In genomic region chr7:122038904-122039303, GRCh38 we compare ENCODE assay signal across 28 cellular contexts.
DNase-seq lines count a peak whose midpoint lies in the region; ATAC-seq and TF ChIP-seq lines count a peak whose summit lies in the region.
"Had no signal": no experiment of that assay in that cellular context is flagged by ENCODE, and none has a peak within 500 bp of the region (broad histone marks: within the 10 kb centered on the region; RNA-seq: fewer than 3 reads in every experiment).

No MANE protein-coding gene starts in this region.

- H3K4me1 Mint-ChIP-seq in Calu3 (ENCODE audit: low read depth, unreplicated experiment) = peaks cover 25% of the 10 kb centered on the region
- no peaks in the 10 kb centered on the region for H3K4me1 Mint-ChIP-seq in CD8-positive, alpha-beta memory T cell
- no peaks in the 10 kb centered on the region for H3K4me1 Mint-ChIP-seq in activated naive CD8-positive, alpha-beta T cell treated with anti-CD3 and anti-CD28 coated beads, Interleukin-2, amount 50 U/mL, for 24 hours
- H3K4me1 Mint-ChIP-seq: activated naive CD4-positive, alpha-beta T cell treated with anti-CD3 and anti-CD28 coated beads, Interleukin-2, amount 50 U/mL, for 24 hours; stimulated activated effector memory CD8-positive, alpha-beta T cell treated with anti-CD3 and anti-CD28 coated beads, Interleukin-12 subunit alpha, Interleukin-12 subunit beta, amount 100 ng/mL, for 72 hours; WTC11 had no signal

- no peak for DNase-seq in Calu3
- peak; percentile 11 for DNase-seq in HCEC 1CT
- DNase-seq in SK-MEL-5 (ENCODE audit: low read depth, low spot score) = peak; percentile 22
- DNase-seq in fibroblast of mammary gland (ENCODE audit: low read depth) = peak; percentile 5
- DNase-seq in NCI-H748 treated with DMSO at 0.1 percent for 48 hours (lab: John Stamatoyannopoulos, UW) = no peak
- DNase-seq in midbrain (lab: John Stamatoyannopoulos, UW) = no peak
- DNase-seq in CD8-positive, alpha-beta memory T cell = no peak
- no peak for DNase-seq in activated naive CD8-positive, alpha-beta T cell treated with anti-CD3 and anti-CD28 coated beads, Interleukin-2, amount 50 U/mL, for 24 hours
- DNase-seq: activated CD4-positive, alpha-beta T cell treated with anti-CD3 and anti-CD28 coated beads, Interleukin-2, amount 50 U/mL, for 1 hour; AML-193; brain microvascular endothelial cell; effector CD8-positive, alpha-beta T cell; gastrocnemius medialis; Karpas-422; left ventricle myocardium superior; NCI-H1694; NCI-H69; pancreas; spleen; stimulated activated CD4-positive, alpha-beta T cell treated with anti-CD3 and anti-CD28 coated beads, Interleukin-2, amount 100 ng/mL, for 48 hours; substantia nigra; T1000; upper lobe of left lung had no signal

- no peak for ATAC-seq in activated naive CD8-positive, alpha-beta T cell treated with anti-CD3 and anti-CD28 coated beads, Interleukin-2, amount 50 U/mL, for 24 hours
- ATAC-seq: gastrocnemius medialis; left ventricle myocardium superior; natural killer cell treated with Interleukin-12 subunit alpha and Interleukin-12 subunit beta and Interleukin-15 and Interleukin-18, amount 100 ng/mL, for 72 hours; pancreas; stimulated activated effector memory CD8-positive, alpha-beta T cell treated with anti-CD3 and anti-CD28 coated beads, Interleukin-12 subunit alpha, Interleukin-12 subunit beta, amount 100 ng/mL, for 72 hours; WTC11 had no signal

- in situ Hi-C loops in SK-MEL-5 (cut with HindIII; ENCODE audit: low pct_unique_long_range_greater_than_20kb, low sequenced_read_pairs) = no loop called here

- no peaks in the 10 kb centered on the region for H3K9me3 ChIP-seq in CD8-positive, alpha-beta memory T cell (ENCODE audit: low read length)
- H3K9me3 ChIP-seq: gastrocnemius medialis, pancreas, spleen, upper lobe of left lung had no signal

- no peak overlapping the region for H3K4me3 ChIP-seq in fibroblast of mammary gland (ENCODE audit: control insufficient read depth, low read depth, low read length)
- H3K4me3 ChIP-seq in CD8-positive, alpha-beta memory T cell (ENCODE audit: low read length) = no peak overlapping the region
- H3K4me3 ChIP-seq: gastrocnemius medialis, hepatocyte, pancreas, spleen, upper lobe of left lung had no signal

- H3K36me3 Mint-ChIP-seq in Calu3 (ENCODE audit: insufficient read depth, unreplicated experiment) = no peaks in the 10 kb centered on the region
- no peaks in the 10 kb centered on the region for H3K36me3 Mint-ChIP-seq in CD8-positive, alpha-beta memory T cell
- H3K36me3 Mint-ChIP-seq in activated naive CD8-positive, alpha-beta T cell treated with anti-CD3 and anti-CD28 coated beads, Interleukin-2, amount 50 U/mL, for 24 hours (ENCODE audit: low read depth) = no peaks in the 10 kb centered on the region
- H3K36me3 Mint-ChIP-seq: activated naive CD4-positive, alpha-beta T cell treated with anti-CD3 and anti-CD28 coated beads, Interleukin-2, amount 50 U/mL, for 24 hours; natural killer cell treated with Interleukin-12 subunit alpha and Interleukin-12 subunit beta and Interleukin-15 and Interleukin-18, amount 100 ng/mL, for 72 hours; stimulated activated effector memory CD8-positive, alpha-beta T cell treated with anti-CD3 and anti-CD28 coated beads, Interleukin-12 subunit alpha, Interleukin-12 subunit beta, amount 100 ng/mL, for 72 hours had no signal

- CTCF ChIA-PET in Calu3 (lab: Charles Lee) = interaction anchor here (1.5 kb wide), 1 partner anchor 54 kb away, joined by 4 read pairs; no protein-coding TSS in a partner anchor
- CTCF ChIA-PET in CD8-positive, alpha-beta memory T cell (lab: Charles Lee) = no interaction called here

- no peaks in the 10 kb centered on the region for H3K36me3 ChIP-seq in CD8-positive, alpha-beta memory T cell (ENCODE audit: insufficient read depth, low read length)
- H3K36me3 ChIP-seq: brain microvascular endothelial cell, gastrocnemius medialis, pancreas, spleen, upper lobe of left lung had no signal

- intact Hi-C loops in Calu3 (cut with micrococcal nuclease; ENCODE audit: unreplicated experiment) = no loop called here

- no peaks in the 10 kb centered on the region for H3K4me1 ChIP-seq in CD8-positive, alpha-beta memory T cell (ENCODE audit: insufficient read depth, low read length)
- H3K4me1 ChIP-seq: gastrocnemius medialis, pancreas, spleen, upper lobe of left lung had no signal

- no peaks in the 10 kb centered on the region for H3K27me3 Mint-ChIP-seq in Calu3 (ENCODE audit: unreplicated experiment)
- H3K27me3 Mint-ChIP-seq in CD8-positive, alpha-beta memory T cell = no peaks in the 10 kb centered on the region
- peaks cover 2% of the 10 kb centered on the region for H3K27me3 Mint-ChIP-seq in activated naive CD8-positive, alpha-beta T cell treated with anti-CD3 and anti-CD28 coated beads, Interleukin-2, amount 50 U/mL, for 24 hours
- H3K27me3 Mint-ChIP-seq: activated naive CD4-positive, alpha-beta T cell treated with anti-CD3 and anti-CD28 coated beads, Interleukin-2, amount 50 U/mL, for 24 hours; natural killer cell treated with Interleukin-12 subunit alpha and Interleukin-12 subunit beta and Interleukin-15 and Interleukin-18, amount 100 ng/mL, for 72 hours had no signal

- H3K27ac Mint-ChIP-seq in Calu3 (ENCODE audit: unreplicated experiment) = peak overlapping the region; percentile 22
- no peak overlapping the region for H3K27ac Mint-ChIP-seq in CD8-positive, alpha-beta memory T cell
- no peak overlapping the region for H3K27ac Mint-ChIP-seq in activated naive CD8-positive, alpha-beta T cell treated with anti-CD3 and anti-CD28 coated beads, Interleukin-2, amount 50 U/mL, for 24 hours
- H3K27ac Mint-ChIP-seq: activated naive CD4-positive, alpha-beta T cell treated with anti-CD3 and anti-CD28 coated beads, Interleukin-2, amount 50 U/mL, for 24 hours; natural killer cell treated with Interleukin-12 subunit alpha and Interleukin-12 subunit beta and Interleukin-15 and Interleukin-18, amount 100 ng/mL, for 72 hours; stimulated activated effector memory CD8-positive, alpha-beta T cell treated with anti-CD3 and anti-CD28 coated beads, Interleukin-12 subunit alpha, Interleukin-12 subunit beta, amount 100 ng/mL, for 72 hours; WTC11 had no signal

- BruUV-seq in Calu3 (replicated peaks; lab: Mats Ljungman, UMichigan) = no TSS peak

- POLR2A ChIA-PET in CD8-positive, alpha-beta memory T cell (lab: Charles Lee) = no interaction called here

- H3K27me3 ChIP-seq in CD8-positive, alpha-beta memory T cell (ENCODE audit: insufficient read depth, low read length, poor library complexity, severe bottlenecking) = no peaks in the 10 kb centered on the region
- H3K27me3 ChIP-seq: brain microvascular endothelial cell, gastrocnemius medialis, hepatocyte, pancreas, spleen, upper lobe of left lung had no signal

- peak overlapping the region; percentile 25 for H3K4me3 Mint-ChIP-seq in Calu3 (ENCODE audit: low read depth, unreplicated experiment)
- H3K4me3 Mint-ChIP-seq in CD8-positive, alpha-beta memory T cell = no peak overlapping the region
- H3K4me3 Mint-ChIP-seq in activated naive CD8-positive, alpha-beta T cell treated with anti-CD3 and anti-CD28 coated beads, Interleukin-2, amount 50 U/mL, for 24 hours = no peak overlapping the region
- H3K4me3 Mint-ChIP-seq: activated naive CD4-positive, alpha-beta T cell treated with anti-CD3 and anti-CD28 coated beads, Interleukin-2, amount 50 U/mL, for 24 hours; natural killer cell treated with Interleukin-12 subunit alpha and Interleukin-12 subunit beta and Interleukin-15 and Interleukin-18, amount 100 ng/mL, for 72 hours; stimulated activated effector memory CD8-positive, alpha-beta T cell treated with anti-CD3 and anti-CD28 coated beads, Interleukin-12 subunit alpha, Interleukin-12 subunit beta, amount 100 ng/mL, for 72 hours; WTC11 had no signal

- TF ChIP-seq CTCF in Calu3 (IDR thresholded peaks at IDR 0.05; ENCODE audit: unreplicated experiment) = no peak
- no peak for TF ChIP-seq CTCF in fibroblast of mammary gland (conservative IDR thresholded peaks at IDR 0.05; ENCODE audit: control insufficient read depth, insufficient read depth, low read depth, low read length)

- no peaks in the 10 kb centered on the region for H3K9me3 Mint-ChIP-seq in Calu3 (ENCODE audit: low read depth, unreplicated experiment)
- peaks cover 0 to 3% (median 1%) of the 10 kb centered on the region in 5 donors for H3K9me3 Mint-ChIP-seq in CD8-positive, alpha-beta memory T cell
- H3K9me3 Mint-ChIP-seq in activated naive CD8-positive, alpha-beta T cell treated with anti-CD3 and anti-CD28 coated beads, Interleukin-2, amount 50 U/mL, for 24 hours = no peaks in the 10 kb centered on the region
- H3K9me3 Mint-ChIP-seq: activated naive CD4-positive, alpha-beta T cell treated with anti-CD3 and anti-CD28 coated beads, Interleukin-2, amount 50 U/mL, for 24 hours; WTC11 had no signal

- no peak overlapping the region for H3K27ac ChIP-seq in CD8-positive, alpha-beta memory T cell (ENCODE audit: low read depth, low read length)
- H3K27ac ChIP-seq: brain microvascular endothelial cell, gastrocnemius medialis, hepatocyte, pancreas, spleen, upper lobe of left lung had no signal

Comparison
In these comparisons a context has a peak if more than half of its experiments do, and no peak if none do; other contexts are left out.
1. DNase-seq: peak in HCEC 1CT (single experiment), SK-MEL-5 (single experiment) and fibroblast of mammary gland (single experiment); none in Calu3 (single experiment), NCI-H748 treated with DMSO at 0.1 percent for 48 hours (single experiment), midbrain (single experiment), CD8-positive, alpha-beta memory T cell (0 of 5) and activated naive CD8-positive, alpha-beta T cell treated with anti-CD3 and anti-CD28 coated beads, Interleukin-2, amount 50 U/mL, for 24 hours (single experiment).